In genomic region chr11:116373545-116373944, GRCh38 we compare ENCODE assay signal across 17 cellular contexts.
DNase-seq lines count a peak whose midpoint lies in the region; ATAC-seq and TF ChIP-seq lines count a peak whose summit lies in the region.
"Had no signal": no experiment of that assay in that cellular context is flagged by ENCODE, and none has a peak within 500 bp of the region (broad histone marks: within the 10 kb centered on the region; RNA-seq: fewer than 3 reads in every experiment).

No MANE protein-coding gene starts in this region.

- no peak overlapping the region for H4K12ac ChIP-seq in trophoblast cell (ENCODE audit: low read depth, low read length)

- H2BK120ac ChIP-seq in trophoblast cell (ENCODE audit: insufficient read depth, low read length, poor library complexity): no peak overlapping the region

- H3K14ac ChIP-seq in trophoblast cell (ENCODE audit: low read length): no peak overlapping the region

- no peaks in the 10 kb centered on the region for H3K79me2 ChIP-seq in trophoblast cell (ENCODE audit: control insufficient read depth, insufficient read depth, low read length, poor library complexity)

- H2BK5ac ChIP-seq in trophoblast cell (ENCODE audit: low read depth, low read length, poor library complexity): no peak overlapping the region

- no peak overlapping the region for H4K91ac ChIP-seq in trophoblast cell (ENCODE audit: low read depth, low read length)

- no peak overlapping the region for H3K23ac ChIP-seq in trophoblast cell (ENCODE audit: low read length)

- no peak for TF ChIP-seq EP300 in tibial nerve (IDR thresholded peaks at IDR 0.05)

- no peak overlapping the region for H3K4ac ChIP-seq in trophoblast cell (ENCODE audit: low read depth, low read length)

- H3K4me2 ChIP-seq in trophoblast cell (ENCODE audit: low read length): no peak overlapping the region

- TF ChIP-seq CTCF in foreskin keratinocyte (conservative IDR thresholded peaks at IDR 0.05) (no peak), tibial nerve (IDR thresholded peaks at IDR 0.05) (no peak)

- no CpG with 5 or more reads among the region's 5 CpGs for WGBS in trophoblast cell (ENCODE audit: extremely low coverage, insufficient coverage, insufficient read length)
- whole genome bisulfite sequencing in tibial nerve, 2 donors: 80 to 90% methylated on average over 2 to 5 of the region's 5 CpGs

- no peak overlapping the region for H4K8ac ChIP-seq in trophoblast cell (ENCODE audit: low read depth, low read length)

- H3K27ac ChIP-seq in angular gyrus (ENCODE audit: low read depth, low read length) (peak overlapping the region; percentile 56), foreskin keratinocyte (no peak overlapping the region), trophoblast cell (ENCODE audit: low read depth, low read length) (no peak overlapping the region), tibial nerve (no peak overlapping the region)
- H3K27ac ChIP-seq: Peyer's patch had no signal

- TF ChIP-seq POLR2A in tibial nerve (IDR thresholded peaks at IDR 0.05): no peak

- H3K4me3 ChIP-seq in trophoblast cell (ENCODE audit: low read depth, low read length) (peak overlapping the region; percentile 49), tibial nerve (no peak overlapping the region)
- H3K4me3 ChIP-seq: Peyer's patch had no signal

- H3K18ac ChIP-seq in trophoblast cell (ENCODE audit: low read length): no peak overlapping the region

- peaks cover 20% of the 10 kb centered on the region for H3K4me1 ChIP-seq in foreskin keratinocyte
- no peaks in the 10 kb centered on the region for H3K4me1 ChIP-seq in trophoblast cell (ENCODE audit: control insufficient read depth in 1 of 2, insufficient read depth in 2 of 2, low read length in 2 of 2)
- no peaks in the 10 kb centered on the region for H3K4me1 ChIP-seq in tibial nerve
- H3K4me1 ChIP-seq: Peyer's patch had no signal

- H3K27me3 ChIP-seq in foreskin keratinocyte (no peaks in the 10 kb centered on the region), trophoblast cell (ENCODE audit: insufficient read depth, low read length) (no peaks in the 10 kb centered on the region), tibial nerve (no peaks in the 10 kb centered on the region)
- H3K27me3 ChIP-seq: Peyer's patch had no signal

- H3K9me3 ChIP-seq in trophoblast cell (ENCODE audit: insufficient read depth, low read depth, low read length): no peaks in the 10 kb centered on the region
- H3K9me3 ChIP-seq in tibial nerve: no peaks in the 10 kb centered on the region
- H3K9me3 ChIP-seq: Peyer's patch had no signal

- DNase-seq in HT1080 (ENCODE audit: low read depth): peak; percentile 4
- no peak for DNase-seq in foreskin keratinocyte
- no peak for DNase-seq in trophoblast cell
- DNase-seq in tibial nerve (ENCODE audit: low spot score in 2 of 2): no peak
- DNase-seq in activated CD4-positive, alpha-beta T cell treated with anti-CD3 and anti-CD28 coated beads, Interleukin-2, amount 50 U/mL, for 1 hour: no peak
- DNase-seq in AG08396 (ENCODE audit: low spot score): no peak
- DNase-seq: Calu3; CD4-positive, alpha-beta memory T cell; DMS79 treated with DMSO at 0.1 percent for 48 hours; NCI-H1417 treated with DMSO at 0.1 percent for 48 hours; NCI-H1930; NCI-H446; NK-92 treated with Interleukin-12 subunit alpha and Interleukin-12 subunit beta, amount 100 ng/mL, for 24 hours; Peyer's patch had no signal

- no peaks in the 10 kb centered on the region for H3K79me1 ChIP-seq in trophoblast cell (ENCODE audit: low read length)

- no peaks in the 10 kb centered on the region for H3K36me3 ChIP-seq in trophoblast cell (ENCODE audit: control insufficient read depth in 1 of 2, insufficient read depth in 2 of 2, low read length in 2 of 2)
- no peaks in the 10 kb centered on the region for H3K36me3 ChIP-seq in tibial nerve
- H3K36me3 ChIP-seq: Peyer's patch had no signal

- ATAC-seq in foreskin keratinocyte (peak; percentile 73), GM21515 (IDR thresholded peaks at IDR 0.05; ENCODE audit: unreplicated experiment) (no peak)
- ATAC-seq: Right ventricle myocardium inferior had no signal

- H2BK12ac ChIP-seq in trophoblast cell (ENCODE audit: low read length): no peak overlapping the region

- no peak overlapping the region for H2AFZ ChIP-seq in trophoblast cell (ENCODE audit: insufficient read depth, low read length, poor library complexity)

- H2AK5ac ChIP-seq in trophoblast cell (ENCODE audit: low read length): no peak overlapping the region

- no peak overlapping the region for H3K9ac ChIP-seq in trophoblast cell (ENCODE audit: low read length)
